ENCODE assay signal across 1 cellular context in genomic region chr7:991017-991728, GRCh38.
TF ChIP-seq lines count a peak whose summit lies in the region.

No MANE protein-coding gene starts in this region.

TF ChIP-seq in SK-N-SH treated with all-trans-retinoic acid at 6 μM for 48 hours, 23 proteins besides CTCF, POLR2A, EP300 and RAD21 (continued from another document):
- TF ChIP-seq RARB (CRISPR knock-in tag; IDR thresholded peaks at IDR 0.05) (no peak), TOX (CRISPR knock-in tag; IDR thresholded peaks at IDR 0.05; ENCODE audit: borderline replicate concordance) (no peak)
